Comparison of ENCODE assay signal across 1 cellular context in the genomic region with DNA sequence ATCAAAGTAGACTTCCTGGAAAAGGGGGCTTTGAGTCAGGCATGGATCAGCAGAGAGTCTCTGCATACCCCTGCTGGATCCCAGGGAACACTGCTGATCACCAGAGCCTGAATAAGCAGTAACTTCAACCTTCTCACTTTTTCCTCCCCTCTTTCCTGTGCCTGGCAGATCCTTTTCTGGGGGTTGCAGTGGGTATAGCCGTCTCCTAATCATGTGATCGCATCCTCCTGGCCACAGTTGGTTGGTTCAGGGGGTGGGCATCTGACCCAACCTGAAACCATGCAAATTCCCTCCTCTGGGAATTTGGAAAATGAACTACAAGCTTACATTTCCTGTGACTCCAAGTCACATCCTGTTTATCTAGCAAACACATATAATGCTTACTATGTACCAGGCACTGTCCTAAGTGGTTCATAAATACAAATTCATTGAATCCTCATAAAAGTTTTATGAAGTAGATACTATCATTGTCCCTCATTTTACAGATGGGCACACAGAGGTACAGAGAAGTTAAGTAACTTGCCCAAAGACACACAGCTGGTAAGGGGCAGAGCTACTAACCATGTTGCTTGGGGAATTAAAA.
TF ChIP-seq lines count a peak whose summit lies in the region.

No MANE protein-coding gene starts in this region.

TF ChIP-seq in H1, 55 proteins besides CTCF, POLR2A, EP300 and RAD21 (continued from another document):
- TF ChIP-seq TAF1 (IDR thresholded peaks at IDR 0.05; ENCODE audit: low read depth, low read length) (no peak), CHD1 (IDR thresholded peaks at IDR 0.05; ENCODE audit: low read depth, low read length) (no peak), FOSL1 (IDR thresholded peaks at IDR 0.05; ENCODE audit: insufficient read depth, low read depth, low read length) (no peak)
